Comparison of ENCODE assay signal across 1 cellular context in the genomic region with DNA sequence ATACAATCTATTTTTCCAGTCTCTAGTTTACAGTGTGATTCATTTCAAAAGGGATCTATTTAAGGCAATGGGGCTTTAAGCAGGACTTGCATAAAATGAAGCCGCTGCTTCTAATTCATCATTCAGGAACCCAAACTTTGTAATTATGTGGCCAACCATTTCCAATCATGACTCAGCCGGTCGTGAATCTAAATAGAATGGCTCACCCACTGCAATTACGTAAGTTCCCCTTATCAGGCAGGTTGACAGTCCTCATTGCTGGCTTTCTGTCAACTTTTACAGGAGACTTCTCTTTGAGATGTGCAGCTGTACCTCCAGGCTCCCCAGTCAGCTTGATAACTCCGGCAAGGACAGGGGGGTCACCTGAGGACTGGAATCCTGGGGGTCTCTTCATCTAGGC.
TF ChIP-seq lines count a peak whose summit lies in the region.

No MANE protein-coding gene starts in this region.

TF ChIP-seq in HEK293, 187 proteins besides CTCF, POLR2A, EP300 and RAD21 (continued from another document and continues in another):
- TF ChIP-seq ZNF670 (tag by site-specific recombination; IDR thresholded peaks at IDR 0.05; ENCODE audit: low read depth) (no peak), ZNF548 (tag by site-specific recombination; IDR thresholded peaks at IDR 0.05) (no peak), SETDB1 (IDR thresholded peaks at IDR 0.05; ENCODE audit: insufficient read length, low read length) (no peak), ZBTB21 (tag by site-specific recombination; IDR thresholded peaks at IDR 0.05) (peak; percentile 66), ZNF211 (tag by site-specific recombination; IDR thresholded peaks at IDR 0.05; ENCODE audit: low read depth) (no peak), SCRT2 (tag by site-specific recombination; IDR thresholded peaks at IDR 0.05) (no peak), ZNF184 (tag by site-specific recombination; IDR thresholded peaks at IDR 0.05) (peak; percentile 71; the same call in 1 of the 2 replicates), ZNF366 (tag by site-specific recombination; conservative IDR thresholded peaks at IDR 0.05) (peak; percentile 9; the same call in 1 of the 2 replicates), ZNF473 (tag by site-specific recombination; IDR thresholded peaks at IDR 0.05) (no peak), SP2 (tag by site-specific recombination; IDR thresholded peaks at IDR 0.05) (0 out of 2 replicates have a peak, but pooled peaks have one; percentile 8), SP3 (tag by site-specific recombination; IDR thresholded peaks at IDR 0.05) (peak; percentile 35; the same call in 1 of the 2 replicates), ZNF157 (tag by site-specific recombination; IDR thresholded peaks at IDR 0.05) (no peak), ZNF629 (tag by site-specific recombination; IDR thresholded peaks at IDR 0.05) (peak; percentile 87), ZNF521 (tag by site-specific recombination; IDR thresholded peaks at IDR 0.05) (no peak), ZNF214 (tag by site-specific recombination; IDR thresholded peaks at IDR 0.05; ENCODE audit: borderline replicate concordance) (no peak), ZNF596 (tag by site-specific recombination; IDR thresholded peaks at IDR 0.05) (no peak), HOXD13 (CRISPR knock-in tag; IDR thresholded peaks at IDR 0.05; ENCODE audit: borderline replicate concordance) (no peak), KLF10 (tag by site-specific recombination; IDR thresholded peaks at IDR 0.05) (no peak), ZNF221 (tag by site-specific recombination; IDR thresholded peaks at IDR 0.05; ENCODE audit: borderline replicate concordance) (no peak), ZNF274 (IDR thresholded peaks at IDR 0.05; ENCODE audit: low read length) (no peak), ZNF274 (tag by site-specific recombination; IDR thresholded peaks at IDR 0.05; ENCODE audit: borderline replicate concordance) (no peak), ZNF423 (tag by site-specific recombination; IDR thresholded peaks at IDR 0.05) (no peak), ZFP37 (tag by site-specific recombination; IDR thresholded peaks at IDR 0.05) (peak; percentile 57; the same call in 1 of the 2 replicates), ZNF776 (tag by site-specific recombination; IDR thresholded peaks at IDR 0.05; ENCODE audit: borderline replicate concordance) (no peak), ZNF626 (tag by site-specific recombination; IDR thresholded peaks at IDR 0.05) (no peak), ZNF114 (tag by site-specific recombination; IDR thresholded peaks at IDR 0.05) (no peak), HOXA7 (CRISPR knock-in tag; IDR thresholded peaks at IDR 0.05; ENCODE audit: borderline replicate concordance) (no peak), ZNF555 (tag by site-specific recombination; conservative IDR thresholded peaks at IDR 0.05) (no peak), SP7 (tag by site-specific recombination; IDR thresholded peaks at IDR 0.05) (peak; percentile 93), ZEB2 (tag by site-specific recombination; IDR thresholded peaks at IDR 0.05) (peak; percentile 45; the same call in 1 of the 2 replicates), ZNF416 (tag by site-specific recombination; IDR thresholded peaks at IDR 0.05) (no peak), ZNF239 (tag by site-specific recombination; IDR thresholded peaks at IDR 0.05) (no peak), ZNF266 (tag by site-specific recombination; IDR thresholded peaks at IDR 0.05; ENCODE audit: low read depth) (no peak), ZNF394 (tag by site-specific recombination; IDR thresholded peaks at IDR 0.05; ENCODE audit: borderline replicate concordance) (0 out of 2 replicates have a peak, but pooled peaks have one; percentile 30), KLF8 (tag by site-specific recombination; IDR thresholded peaks at IDR 0.05) (0 out of 2 replicates have a peak, but pooled peaks have one; percentile 31), ZNF660 (tag by site-specific recombination; IDR thresholded peaks at IDR 0.05) (peak; percentile 90), ZFHX2 (tag by site-specific recombination; conservative IDR thresholded peaks at IDR 0.05) (no peak), ZNF335 (tag by site-specific recombination; conservative IDR thresholded peaks at IDR 0.05) (0 out of 2 replicates have a peak, but pooled peaks have one; percentile 31), ZNF169 (tag by site-specific recombination; IDR thresholded peaks at IDR 0.05) (no peak)
- TF ChIP-seq, protein P1, sequence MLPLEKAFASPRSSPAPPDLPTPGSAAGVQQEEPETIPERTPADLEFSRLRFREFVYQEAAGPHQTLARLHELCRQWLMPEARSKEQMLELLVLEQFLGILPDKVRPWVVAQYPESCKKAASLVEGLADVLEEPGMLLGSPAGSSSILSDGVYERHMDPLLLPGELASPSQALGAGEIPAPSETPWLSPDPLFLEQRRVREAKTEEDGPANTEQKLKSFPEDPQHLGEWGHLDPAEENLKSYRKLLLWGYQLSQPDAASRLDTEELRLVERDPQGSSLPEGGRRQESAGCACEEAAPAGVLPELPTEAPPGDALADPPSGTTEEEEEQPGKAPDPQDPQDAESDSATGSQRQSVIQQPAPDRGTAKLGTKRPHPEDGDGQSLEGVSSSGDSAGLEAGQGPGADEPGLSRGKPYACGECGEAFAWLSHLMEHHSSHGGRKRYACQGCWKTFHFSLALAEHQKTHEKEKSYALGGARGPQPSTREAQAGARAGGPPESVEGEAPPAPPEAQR (tag by site-specific recombination; IDR thresholded peaks at IDR 0.05): no peak
- TF ChIP-seq, protein P2, sequence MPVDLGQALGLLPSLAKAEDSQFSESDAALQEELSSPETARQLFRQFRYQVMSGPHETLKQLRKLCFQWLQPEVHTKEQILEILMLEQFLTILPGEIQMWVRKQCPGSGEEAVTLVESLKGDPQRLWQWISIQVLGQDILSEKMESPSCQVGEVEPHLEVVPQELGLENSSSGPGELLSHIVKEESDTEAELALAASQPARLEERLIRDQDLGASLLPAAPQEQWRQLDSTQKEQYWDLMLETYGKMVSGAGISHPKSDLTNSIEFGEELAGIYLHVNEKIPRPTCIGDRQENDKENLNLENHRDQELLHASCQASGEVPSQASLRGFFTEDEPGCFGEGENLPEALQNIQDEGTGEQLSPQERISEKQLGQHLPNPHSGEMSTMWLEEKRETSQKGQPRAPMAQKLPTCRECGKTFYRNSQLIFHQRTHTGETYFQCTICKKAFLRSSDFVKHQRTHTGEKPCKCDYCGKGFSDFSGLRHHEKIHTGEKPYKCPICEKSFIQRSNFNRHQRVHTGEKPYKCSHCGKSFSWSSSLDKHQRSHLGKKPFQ (tag by site-specific recombination; IDR thresholded peaks at IDR 0.05): no peak
- TF ChIP-seq, protein P3, sequence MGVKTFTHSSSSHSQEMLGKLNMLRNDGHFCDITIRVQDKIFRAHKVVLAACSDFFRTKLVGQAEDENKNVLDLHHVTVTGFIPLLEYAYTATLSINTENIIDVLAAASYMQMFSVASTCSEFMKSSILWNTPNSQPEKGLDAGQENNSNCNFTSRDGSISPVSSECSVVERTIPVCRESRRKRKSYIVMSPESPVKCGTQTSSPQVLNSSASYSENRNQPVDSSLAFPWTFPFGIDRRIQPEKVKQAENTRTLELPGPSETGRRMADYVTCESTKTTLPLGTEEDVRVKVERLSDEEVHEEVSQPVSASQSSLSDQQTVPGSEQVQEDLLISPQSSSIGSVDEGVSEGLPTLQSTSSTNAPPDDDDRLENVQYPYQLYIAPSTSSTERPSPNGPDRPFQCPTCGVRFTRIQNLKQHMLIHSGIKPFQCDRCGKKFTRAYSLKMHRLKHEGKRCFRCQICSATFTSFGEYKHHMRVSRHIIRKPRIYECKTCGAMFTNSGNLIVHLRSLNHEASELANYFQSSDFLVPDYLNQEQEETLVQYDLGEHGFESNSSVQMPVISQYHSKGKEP (tag by site-specific recombination; IDR thresholded peaks at IDR 0.05): no peak
- TF ChIP-seq, protein P4, sequence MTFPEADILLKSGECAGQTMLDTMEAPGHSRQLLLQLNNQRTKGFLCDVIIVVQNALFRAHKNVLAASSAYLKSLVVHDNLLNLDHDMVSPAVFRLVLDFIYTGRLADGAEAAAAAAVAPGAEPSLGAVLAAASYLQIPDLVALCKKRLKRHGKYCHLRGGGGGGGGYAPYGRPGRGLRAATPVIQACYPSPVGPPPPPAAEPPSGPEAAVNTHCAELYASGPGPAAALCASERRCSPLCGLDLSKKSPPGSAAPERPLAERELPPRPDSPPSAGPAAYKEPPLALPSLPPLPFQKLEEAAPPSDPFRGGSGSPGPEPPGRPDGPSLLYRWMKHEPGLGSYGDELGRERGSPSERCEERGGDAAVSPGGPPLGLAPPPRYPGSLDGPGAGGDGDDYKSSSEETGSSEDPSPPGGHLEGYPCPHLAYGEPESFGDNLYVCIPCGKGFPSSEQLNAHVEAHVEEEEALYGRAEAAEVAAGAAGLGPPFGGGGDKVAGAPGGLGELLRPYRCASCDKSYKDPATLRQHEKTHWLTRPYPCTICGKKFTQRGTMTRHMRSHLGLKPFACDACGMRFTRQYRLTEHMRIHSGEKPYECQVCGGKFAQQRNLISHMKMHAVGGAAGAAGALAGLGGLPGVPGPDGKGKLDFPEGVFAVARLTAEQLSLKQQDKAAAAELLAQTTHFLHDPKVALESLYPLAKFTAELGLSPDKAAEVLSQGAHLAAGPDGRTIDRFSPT (tag by site-specific recombination; IDR thresholded peaks at IDR 0.05): peak; percentile 89
- TF ChIP-seq, protein P5, sequence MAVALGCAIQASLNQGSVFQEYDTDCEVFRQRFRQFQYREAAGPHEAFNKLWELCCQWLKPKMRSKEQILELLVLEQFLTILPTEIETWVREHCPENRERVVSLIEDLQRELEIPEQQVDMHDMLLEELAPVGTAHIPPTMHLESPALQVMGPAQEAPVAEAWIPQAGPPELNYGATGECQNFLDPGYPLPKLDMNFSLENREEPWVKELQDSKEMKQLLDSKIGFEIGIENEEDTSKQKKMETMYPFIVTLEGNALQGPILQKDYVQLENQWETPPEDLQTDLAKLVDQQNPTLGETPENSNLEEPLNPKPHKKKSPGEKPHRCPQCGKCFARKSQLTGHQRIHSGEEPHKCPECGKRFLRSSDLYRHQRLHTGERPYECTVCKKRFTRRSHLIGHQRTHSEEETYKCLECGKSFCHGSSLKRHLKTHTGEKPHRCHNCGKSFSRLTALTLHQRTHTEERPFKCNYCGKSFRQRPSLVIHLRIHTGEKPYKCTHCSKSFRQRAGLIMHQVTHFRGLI (tag by site-specific recombination; IDR thresholded peaks at IDR 0.05): peak; percentile 89; the same call in 1 of the 2 replicates
- TF ChIP-seq, protein P6, sequence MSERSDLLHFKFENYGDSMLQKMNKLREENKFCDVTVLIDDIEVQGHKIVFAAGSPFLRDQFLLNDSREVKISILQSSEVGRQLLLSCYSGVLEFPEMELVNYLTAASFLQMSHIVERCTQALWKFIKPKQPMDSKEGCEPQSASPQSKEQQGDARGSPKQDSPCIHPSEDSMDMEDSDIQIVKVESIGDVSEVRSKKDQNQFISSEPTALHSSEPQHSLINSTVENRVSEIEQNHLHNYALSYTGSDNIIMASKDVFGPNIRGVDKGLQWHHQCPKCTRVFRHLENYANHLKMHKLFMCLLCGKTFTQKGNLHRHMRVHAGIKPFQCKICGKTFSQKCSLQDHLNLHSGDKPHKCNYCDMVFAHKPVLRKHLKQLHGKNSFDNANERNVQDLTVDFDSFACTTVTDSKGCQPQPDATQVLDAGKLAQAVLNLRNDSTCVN (tag by site-specific recombination; optimal IDR thresholded peaks at IDR 0.05): no peak
- TF ChIP-seq, protein P7, sequence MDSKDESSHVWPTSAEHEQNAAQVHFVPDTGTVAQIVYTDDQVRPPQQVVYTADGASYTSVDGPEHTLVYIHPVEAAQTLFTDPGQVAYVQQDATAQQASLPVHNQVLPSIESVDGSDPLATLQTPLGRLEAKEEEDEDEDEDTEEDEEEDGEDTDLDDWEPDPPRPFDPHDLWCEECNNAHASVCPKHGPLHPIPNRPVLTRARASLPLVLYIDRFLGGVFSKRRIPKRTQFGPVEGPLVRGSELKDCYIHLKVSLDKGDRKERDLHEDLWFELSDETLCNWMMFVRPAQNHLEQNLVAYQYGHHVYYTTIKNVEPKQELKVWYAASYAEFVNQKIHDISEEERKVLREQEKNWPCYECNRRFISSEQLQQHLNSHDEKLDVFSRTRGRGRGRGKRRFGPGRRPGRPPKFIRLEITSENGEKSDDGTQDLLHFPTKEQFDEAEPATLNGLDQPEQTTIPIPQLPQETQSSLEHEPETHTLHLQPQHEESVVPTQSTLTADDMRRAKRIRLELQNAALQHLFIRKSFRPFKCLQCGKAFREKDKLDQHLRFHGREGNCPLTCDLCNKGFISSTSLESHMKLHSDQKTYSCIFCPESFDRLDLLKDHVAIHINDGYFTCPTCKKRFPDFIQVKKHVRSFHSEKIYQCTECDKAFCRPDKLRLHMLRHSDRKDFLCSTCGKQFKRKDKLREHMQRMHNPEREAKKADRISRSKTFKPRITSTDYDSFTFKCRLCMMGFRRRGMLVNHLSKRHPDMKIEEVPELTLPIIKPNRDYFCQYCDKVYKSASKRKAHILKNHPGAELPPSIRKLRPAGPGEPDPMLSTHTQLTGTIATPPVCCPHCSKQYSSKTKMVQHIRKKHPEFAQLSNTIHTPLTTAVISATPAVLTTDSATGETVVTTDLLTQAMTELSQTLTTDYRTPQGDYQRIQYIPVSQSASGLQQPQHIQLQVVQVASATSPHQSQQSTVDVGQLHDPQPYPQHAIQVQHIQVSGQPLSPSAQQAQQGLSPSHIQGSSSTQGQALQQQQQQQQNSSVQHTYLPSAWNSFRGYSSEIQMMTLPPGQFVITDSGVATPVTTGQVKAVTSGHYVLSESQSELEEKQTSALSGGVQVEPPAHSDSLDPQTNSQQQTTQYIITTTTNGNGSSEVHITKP (tag by site-specific recombination; IDR thresholded peaks at IDR 0.05): peak; percentile 64; the same call in 1 of the 2 replicates
- TF ChIP-seq, protein P8, sequence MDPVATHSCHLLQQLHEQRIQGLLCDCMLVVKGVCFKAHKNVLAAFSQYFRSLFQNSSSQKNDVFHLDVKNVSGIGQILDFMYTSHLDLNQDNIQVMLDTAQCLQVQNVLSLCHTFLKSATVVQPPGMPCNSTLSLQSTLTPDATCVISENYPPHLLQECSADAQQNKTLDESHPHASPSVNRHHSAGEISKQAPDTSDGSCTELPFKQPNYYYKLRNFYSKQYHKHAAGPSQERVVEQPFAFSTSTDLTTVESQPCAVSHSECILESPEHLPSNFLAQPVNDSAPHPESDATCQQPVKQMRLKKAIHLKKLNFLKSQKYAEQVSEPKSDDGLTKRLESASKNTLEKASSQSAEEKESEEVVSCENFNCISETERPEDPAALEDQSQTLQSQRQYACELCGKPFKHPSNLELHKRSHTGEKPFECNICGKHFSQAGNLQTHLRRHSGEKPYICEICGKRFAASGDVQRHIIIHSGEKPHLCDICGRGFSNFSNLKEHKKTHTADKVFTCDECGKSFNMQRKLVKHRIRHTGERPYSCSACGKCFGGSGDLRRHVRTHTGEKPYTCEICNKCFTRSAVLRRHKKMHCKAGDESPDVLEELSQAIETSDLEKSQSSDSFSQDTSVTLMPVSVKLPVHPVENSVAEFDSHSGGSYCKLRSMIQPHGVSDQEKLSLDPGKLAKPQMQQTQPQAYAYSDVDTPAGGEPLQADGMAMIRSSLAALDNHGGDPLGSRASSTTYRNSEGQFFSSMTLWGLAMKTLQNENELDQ (tag by site-specific recombination; IDR thresholded peaks at IDR 0.05; ENCODE audit: low read depth): no peak
